Comparison of ENCODE assay signal across 2 cellular contexts in genomic region chr9:133973791-133974630, GRCh38.
TF ChIP-seq lines count a peak whose summit lies in the region.

No MANE protein-coding gene starts in this region.

TF ChIP-seq in HEK293, 187 proteins besides CTCF, POLR2A, EP300 and RAD21:
- TF ChIP-seq ZNF776 (tag by site-specific recombination; IDR thresholded peaks at IDR 0.05; ENCODE audit: borderline replicate concordance) (no peak), SP2 (tag by site-specific recombination; IDR thresholded peaks at IDR 0.05) (no peak), ZNF600 (tag by site-specific recombination; IDR thresholded peaks at IDR 0.05) (0 out of 2 replicates have a peak, but pooled peaks have one; percentile 15)

TF ChIP-seq in HepG2, 621 proteins besides CTCF, POLR2A, EP300 and RAD21 (continues in another document):
- TF ChIP-seq, protein P1, sequence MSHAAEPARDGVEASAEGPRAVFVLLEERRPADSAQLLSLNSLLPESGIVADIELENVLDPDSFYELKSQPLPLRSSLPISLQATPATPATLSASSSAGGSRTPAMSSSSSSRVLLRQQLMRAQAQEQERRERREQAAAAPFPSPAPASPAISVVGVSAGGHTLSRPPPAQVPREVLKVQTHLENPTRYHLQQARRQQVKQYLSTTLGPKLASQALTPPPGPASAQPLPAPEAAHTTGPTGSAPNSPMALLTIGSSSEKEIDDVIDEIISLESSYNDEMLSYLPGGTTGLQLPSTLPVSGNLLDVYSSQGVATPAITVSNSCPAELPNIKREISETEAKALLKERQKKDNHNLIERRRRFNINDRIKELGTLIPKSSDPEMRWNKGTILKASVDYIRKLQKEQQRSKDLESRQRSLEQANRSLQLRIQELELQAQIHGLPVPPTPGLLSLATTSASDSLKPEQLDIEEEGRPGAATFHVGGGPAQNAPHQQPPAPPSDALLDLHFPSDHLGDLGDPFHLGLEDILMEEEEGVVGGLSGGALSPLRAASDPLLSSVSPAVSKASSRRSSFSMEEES (CRISPR knock-in tag; IDR thresholded peaks at IDR 0.05), result no peak
- TF ChIP-seq ZFP82 (CRISPR knock-in tag; IDR thresholded peaks at IDR 0.05; ENCODE audit: borderline replicate concordance) (no peak), FOXA1 (IDR thresholded peaks at IDR 0.05) (no peak), FOXA1 (CRISPR knock-in tag; IDR thresholded peaks at IDR 0.05) (no peak), KLF15 (CRISPR knock-in tag; IDR thresholded peaks at IDR 0.05; ENCODE audit: borderline replicate concordance) (no peak), CEBPG (CRISPR knock-in tag; IDR thresholded peaks at IDR 0.05) (0 out of 2 replicates have a peak, but pooled peaks have one; percentile 21), TAF1 (CRISPR knock-in tag; IDR thresholded peaks at IDR 0.05) (no peak), ZNF879 (CRISPR knock-in tag; IDR thresholded peaks at IDR 0.05) (no peak), AFF4 (CRISPR knock-in tag; IDR thresholded peaks at IDR 0.05) (no peak), PCBP2 (optimal IDR thresholded peaks at IDR 0.05; ENCODE audit: low read depth, low read length, poor library complexity, severe bottlenecking) (no peak), HOXA5 (CRISPR knock-in tag; IDR thresholded peaks at IDR 0.05) (no peak), ZSCAN31 (CRISPR knock-in tag; IDR thresholded peaks at IDR 0.05; ENCODE audit: low read depth) (0 out of 2 replicates have a peak, but pooled peaks have one; percentile 57), ZNF687 (CRISPR knock-in tag; IDR thresholded peaks at IDR 0.05) (peak; percentile 96), TSC22D2 (CRISPR knock-in tag; IDR thresholded peaks at IDR 0.05; ENCODE audit: borderline replicate concordance) (no peak), ZNF563 (CRISPR knock-in tag; IDR thresholded peaks at IDR 0.05) (no peak), ZNF770 (CRISPR knock-in tag; IDR thresholded peaks at IDR 0.05) (no peak), SKI (IDR thresholded peaks at IDR 0.05; ENCODE audit: partially characterized antibody) (no peak), CAMTA2 (CRISPR knock-in tag; IDR thresholded peaks at IDR 0.05; ENCODE audit: borderline replicate concordance) (0 out of 2 replicates have a peak, but pooled peaks have one; percentile 46), ZNF552 (CRISPR knock-in tag; IDR thresholded peaks at IDR 0.05; ENCODE audit: borderline replicate concordance) (no peak), ZNF576 (CRISPR knock-in tag; IDR thresholded peaks at IDR 0.05) (no peak), PREB (CRISPR knock-in tag; IDR thresholded peaks at IDR 0.05) (no peak), ZNF550 (CRISPR knock-in tag; IDR thresholded peaks at IDR 0.05; ENCODE audit: borderline replicate concordance) (no peak), AHDC1 (CRISPR knock-in tag; IDR thresholded peaks at IDR 0.05; ENCODE audit: borderline replicate concordance) (no peak), ZNF724P (CRISPR knock-in tag; IDR thresholded peaks at IDR 0.05; ENCODE audit: borderline replicate concordance) (no peak), KAT8 (CRISPR knock-in tag; IDR thresholded peaks at IDR 0.05) (no peak), SALL1 (CRISPR knock-in tag; IDR thresholded peaks at IDR 0.05) (peak; percentile 64)
- TF ChIP-seq, protein P2, sequence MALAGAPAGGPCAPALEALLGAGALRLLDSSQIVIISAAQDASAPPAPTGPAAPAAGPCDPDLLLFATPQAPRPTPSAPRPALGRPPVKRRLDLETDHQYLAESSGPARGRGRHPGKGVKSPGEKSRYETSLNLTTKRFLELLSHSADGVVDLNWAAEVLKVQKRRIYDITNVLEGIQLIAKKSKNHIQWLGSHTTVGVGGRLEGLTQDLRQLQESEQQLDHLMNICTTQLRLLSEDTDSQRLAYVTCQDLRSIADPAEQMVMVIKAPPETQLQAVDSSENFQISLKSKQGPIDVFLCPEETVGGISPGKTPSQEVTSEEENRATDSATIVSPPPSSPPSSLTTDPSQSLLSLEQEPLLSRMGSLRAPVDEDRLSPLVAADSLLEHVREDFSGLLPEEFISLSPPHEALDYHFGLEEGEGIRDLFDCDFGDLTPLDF (CRISPR knock-in tag; IDR thresholded peaks at IDR 0.05), result no peak
- TF ChIP-seq, protein P3, sequence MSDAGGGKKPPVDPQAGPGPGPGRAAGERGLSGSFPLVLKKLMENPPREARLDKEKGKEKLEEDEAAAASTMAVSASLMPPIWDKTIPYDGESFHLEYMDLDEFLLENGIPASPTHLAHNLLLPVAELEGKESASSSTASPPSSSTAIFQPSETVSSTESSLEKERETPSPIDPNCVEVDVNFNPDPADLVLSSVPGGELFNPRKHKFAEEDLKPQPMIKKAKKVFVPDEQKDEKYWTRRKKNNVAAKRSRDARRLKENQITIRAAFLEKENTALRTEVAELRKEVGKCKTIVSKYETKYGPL (CRISPR knock-in tag; IDR thresholded peaks at IDR 0.05), result no peak
- TF ChIP-seq, protein P4, sequence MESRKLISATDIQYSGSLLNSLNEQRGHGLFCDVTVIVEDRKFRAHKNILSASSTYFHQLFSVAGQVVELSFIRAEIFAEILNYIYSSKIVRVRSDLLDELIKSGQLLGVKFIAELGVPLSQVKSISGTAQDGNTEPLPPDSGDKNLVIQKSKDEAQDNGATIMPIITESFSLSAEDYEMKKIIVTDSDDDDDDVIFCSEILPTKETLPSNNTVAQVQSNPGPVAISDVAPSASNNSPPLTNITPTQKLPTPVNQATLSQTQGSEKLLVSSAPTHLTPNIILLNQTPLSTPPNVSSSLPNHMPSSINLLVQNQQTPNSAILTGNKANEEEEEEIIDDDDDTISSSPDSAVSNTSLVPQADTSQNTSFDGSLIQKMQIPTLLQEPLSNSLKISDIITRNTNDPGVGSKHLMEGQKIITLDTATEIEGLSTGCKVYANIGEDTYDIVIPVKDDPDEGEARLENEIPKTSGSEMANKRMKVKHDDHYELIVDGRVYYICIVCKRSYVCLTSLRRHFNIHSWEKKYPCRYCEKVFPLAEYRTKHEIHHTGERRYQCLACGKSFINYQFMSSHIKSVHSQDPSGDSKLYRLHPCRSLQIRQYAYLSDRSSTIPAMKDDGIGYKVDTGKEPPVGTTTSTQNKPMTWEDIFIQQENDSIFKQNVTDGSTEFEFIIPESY (CRISPR knock-in tag; IDR thresholded peaks at IDR 0.05), result peak; percentile 99
